Comparison of ENCODE assay signal across 15 cellular contexts in the genomic region with DNA sequence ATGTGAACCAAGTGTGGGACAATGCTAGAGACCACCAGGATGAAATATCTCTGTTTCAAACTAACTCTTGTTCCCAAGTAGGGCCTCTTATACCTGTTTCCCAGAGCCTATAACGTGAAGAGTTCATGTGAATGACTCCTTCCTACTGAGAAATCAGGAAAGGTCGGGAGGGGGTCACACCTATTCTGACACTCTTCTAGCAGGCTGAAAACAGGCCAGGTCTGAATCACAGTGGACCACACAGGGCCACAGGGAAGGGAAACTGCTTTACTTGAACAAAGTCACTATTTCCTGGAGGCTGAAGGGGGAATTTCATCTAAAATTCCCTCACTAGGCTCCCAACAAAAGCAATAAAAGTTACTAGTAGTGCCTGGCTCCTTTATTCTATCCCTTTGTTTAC.
A peak's percentile ranks its signal among the peaks of the same experiment; 100 is the strongest.
DNase-seq lines count a peak whose midpoint lies in the region; ATAC-seq and TF ChIP-seq lines count a peak whose summit lies in the region.
"Had no signal": no experiment of that assay in that cellular context is flagged by ENCODE, and none has a peak within 500 bp of the region (broad histone marks: within the 10 kb centered on the region; RNA-seq: fewer than 3 reads in every experiment).

No MANE protein-coding gene starts in this region.

- no peaks in the 10 kb centered on the region for H3F3A ChIP-seq in GM23338 (replicated peaks; ENCODE audit: low read depth)

- BruUV-seq in Calu3 (replicated peaks; lab: Mats Ljungman, UMichigan), result no TSS peak

- CTCF ChIA-PET in Calu3 (lab: Charles Lee), result no interaction called here
- CTCF ChIA-PET in activated naive CD4-positive, alpha-beta T cell treated with anti-CD3 and anti-CD28 coated beads for 36 hours (lab: Charles Lee), result no interaction called here

- H3K9me3 Mint-ChIP-seq in GM23338 (no peaks in the 10 kb centered on the region), mesothelial cell of epicardium (no peaks in the 10 kb centered on the region), Calu3 (ENCODE audit: low read depth, unreplicated experiment) (no peaks in the 10 kb centered on the region)
- no peaks in the 10 kb centered on the region for H3K9me3 Mint-ChIP-seq in activated naive CD4-positive, alpha-beta T cell treated with anti-CD3 and anti-CD28 coated beads for 36 hours
- H3K9me3 Mint-ChIP-seq: H9 had no signal

- DNase-seq in GM23338 (ENCODE audit: low spot score) (peak; percentile 17), mesothelial cell of epicardium (ENCODE audit: low spot score in 2 of 2, unreplicated experiment in 2 of 2) (no peak), stomach (no peak), HK-2 (ENCODE audit: unreplicated experiment) (no peak), Calu3 (no peak)
- no peak for DNase-seq in activated naive CD4-positive, alpha-beta T cell treated with anti-CD3 and anti-CD28 coated beads for 36 hours
- DNase-seq: AML-193, DMS79, GOT3, H9 had no signal

- H3K36me3 Mint-ChIP-seq in GM23338 (ENCODE audit: low read depth) (no peaks in the 10 kb centered on the region), mesothelial cell of epicardium (no peaks in the 10 kb centered on the region), Calu3 (ENCODE audit: insufficient read depth, unreplicated experiment) (no peaks in the 10 kb centered on the region)
- no peaks in the 10 kb centered on the region for H3K36me3 Mint-ChIP-seq in activated naive CD4-positive, alpha-beta T cell treated with anti-CD3 and anti-CD28 coated beads for 36 hours (ENCODE audit: low read depth)
- H3K36me3 Mint-ChIP-seq: IgD-negative memory B cell had no signal

- no peaks in the 10 kb centered on the region for H3K27me3 ChIP-seq in GM23338 (ENCODE audit: insufficient read depth)
- no peaks in the 10 kb centered on the region for H3K27me3 ChIP-seq in stomach
- H3K27me3 ChIP-seq: BLaER1 had no signal

- no peaks in the 10 kb centered on the region for H3K79me2 ChIP-seq in GM23338 (replicated peaks; ENCODE audit: insufficient read depth)

- H3K27ac ChIP-seq in GM23338 (ENCODE audit: low read depth), result no peak overlapping the region
- H3K27ac ChIP-seq in stomach, result peak overlapping the region in 3 of 5 donors; percentile 38 to 63 (median 50)
- H3K27ac ChIP-seq: 22Rv1, BLaER1 had no signal

- H3K4me3 Mint-ChIP-seq in GM23338 (no peak overlapping the region), mesothelial cell of epicardium (no peak overlapping the region), Calu3 (ENCODE audit: low read depth, unreplicated experiment) (no peak overlapping the region)
- no peak overlapping the region for H3K4me3 Mint-ChIP-seq in activated naive CD4-positive, alpha-beta T cell treated with anti-CD3 and anti-CD28 coated beads for 36 hours
- H3K4me3 Mint-ChIP-seq: H9, IgD-negative memory B cell had no signal

- H3K4me1 Mint-ChIP-seq in GM23338, result no peaks in the 10 kb centered on the region
- no peaks in the 10 kb centered on the region for H3K4me1 Mint-ChIP-seq in mesothelial cell of epicardium
- peaks cover 11% of the 10 kb centered on the region for H3K4me1 Mint-ChIP-seq in Calu3 (ENCODE audit: low read depth, unreplicated experiment)
- H3K4me1 Mint-ChIP-seq in activated naive CD4-positive, alpha-beta T cell treated with anti-CD3 and anti-CD28 coated beads for 36 hours (ENCODE audit: low read depth), result no peaks in the 10 kb centered on the region
- H3K4me1 Mint-ChIP-seq: IgD-negative memory B cell had no signal

- H3K9me2 ChIP-seq in GM23338 (ENCODE audit: insufficient read depth), result no peaks in the 10 kb centered on the region

- no peaks in the 10 kb centered on the region for H4K20me1 ChIP-seq in GM23338 (replicated peaks; ENCODE audit: insufficient read depth)
- H4K20me1 ChIP-seq: BLaER1 had no signal

- H3K4me1 ChIP-seq in GM23338 (ENCODE audit: insufficient read depth) (no peaks in the 10 kb centered on the region), stomach (peaks cover 6 to 32% (median 10%) of the 10 kb centered on the region in 4 donors)

- H3K36me3 ChIP-seq in GM23338 (ENCODE audit: insufficient read depth), result no peaks in the 10 kb centered on the region
- H3K36me3 ChIP-seq in stomach, result no peaks in the 10 kb centered on the region
- H3K36me3 ChIP-seq: BLaER1 had no signal

- TF ChIP-seq EP300 in stomach (IDR thresholded peaks at IDR 0.05), result no peak

- 28 to 58% (median 34%) methylated on average over 2 of the region's 2 CpGs for WGBS in stomach, 5 donors

- H3K27me3 Mint-ChIP-seq in GM23338 (ENCODE audit: insufficient read depth, low read depth, poor library complexity) (no peaks in the 10 kb centered on the region), mesothelial cell of epicardium (ENCODE audit: low read depth) (no peaks in the 10 kb centered on the region), Calu3 (ENCODE audit: unreplicated experiment) (no peaks in the 10 kb centered on the region)
- no peaks in the 10 kb centered on the region for H3K27me3 Mint-ChIP-seq in activated naive CD4-positive, alpha-beta T cell treated with anti-CD3 and anti-CD28 coated beads for 36 hours (ENCODE audit: low read depth)
- H3K27me3 Mint-ChIP-seq: IgD-negative memory B cell had no signal

- H3K27ac Mint-ChIP-seq in GM23338 (no peak overlapping the region), mesothelial cell of epicardium (no peak overlapping the region), Calu3 (ENCODE audit: unreplicated experiment) (no peak overlapping the region)
- H3K27ac Mint-ChIP-seq in activated naive CD4-positive, alpha-beta T cell treated with anti-CD3 and anti-CD28 coated beads for 36 hours, result no peak overlapping the region
- H3K27ac Mint-ChIP-seq: H9, IgD-negative memory B cell had no signal

- intact Hi-C loops in stomach (cut with DNase I; ENCODE audit: low total_unique reads) (no loop called here), Calu3 (cut with micrococcal nuclease; ENCODE audit: unreplicated experiment) (no loop called here)
- intact Hi-C loops in activated naive CD4-positive, alpha-beta T cell treated with anti-CD3 and anti-CD28 coated beads for 36 hours (cut with micrococcal nuclease), result no loop called here

- no peak overlapping the region for H2AFZ ChIP-seq in GM23338

- no peak overlapping the region for H3K4me2 ChIP-seq in GM23338
- H3K4me2 ChIP-seq: BLaER1 had no signal

- TF ChIP-seq POLR2A in stomach (IDR thresholded peaks at IDR 0.05), result no peak

- TF ChIP-seq CTCF in GM23338 (conservative IDR thresholded peaks at IDR 0.05; ENCODE audit: low read depth in 2 of 2), result no peak
- TF ChIP-seq CTCF in mesothelial cell of epicardium (IDR thresholded peaks at IDR 0.05; ENCODE audit: unreplicated experiment), result peak; percentile 14
- no peak for TF ChIP-seq CTCF in stomach (IDR thresholded peaks at IDR 0.05)
- no peak for TF ChIP-seq CTCF in Calu3 (IDR thresholded peaks at IDR 0.05; ENCODE audit: unreplicated experiment)

- no peaks in the 10 kb centered on the region for H3K9me3 ChIP-seq in stomach

- no peak overlapping the region for H3K4me3 ChIP-seq in GM23338
- no peak overlapping the region for H3K4me3 ChIP-seq in stomach
- H3K4me3 ChIP-seq: BLaER1, GM12878 had no signal

- ATAC-seq in GM23338 (peak; percentile 36; the same call in 1 of the 3 replicates), esophagus mucosa (peak; percentile 48)
- ATAC-seq: GM12878 had no signal

TF ChIP-seq in GM23338, 12 proteins besides CTCF, POLR2A, EP300 and RAD21 (continues in another document):
- TF ChIP-seq, protein P1, sequence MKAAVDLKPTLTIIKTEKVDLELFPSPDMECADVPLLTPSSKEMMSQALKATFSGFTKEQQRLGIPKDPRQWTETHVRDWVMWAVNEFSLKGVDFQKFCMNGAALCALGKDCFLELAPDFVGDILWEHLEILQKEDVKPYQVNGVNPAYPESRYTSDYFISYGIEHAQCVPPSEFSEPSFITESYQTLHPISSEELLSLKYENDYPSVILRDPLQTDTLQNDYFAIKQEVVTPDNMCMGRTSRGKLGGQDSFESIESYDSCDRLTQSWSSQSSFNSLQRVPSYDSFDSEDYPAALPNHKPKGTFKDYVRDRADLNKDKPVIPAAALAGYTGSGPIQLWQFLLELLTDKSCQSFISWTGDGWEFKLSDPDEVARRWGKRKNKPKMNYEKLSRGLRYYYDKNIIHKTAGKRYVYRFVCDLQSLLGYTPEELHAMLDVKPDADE (IDR thresholded peaks at IDR 0.05), result no peak
- TF ChIP-seq EZH2phosphoT487 (IDR thresholded peaks at IDR 0.05; ENCODE audit: unreplicated experiment) (no peak), ZNF331 (CRISPR knock-in tag; IDR thresholded peaks at IDR 0.05; ENCODE audit: low read depth) (no peak), NANOG (IDR thresholded peaks at IDR 0.05; ENCODE audit: borderline replicate concordance) (no peak), CREB1 (CRISPR knock-in tag; IDR thresholded peaks at IDR 0.05; ENCODE audit: low read depth) (no peak), JUNB (IDR thresholded peaks at IDR 0.05; ENCODE audit: unreplicated experiment) (no peak), STAT1 (IDR thresholded peaks at IDR 0.05; ENCODE audit: unreplicated experiment) (no peak), POLR2AphosphoS5 (IDR thresholded peaks at IDR 0.05; ENCODE audit: low read depth) (no peak), EZH2 (IDR thresholded peaks at IDR 0.05; ENCODE audit: low read depth, unreplicated experiment) (no peak)
- TF ChIP-seq, protein P2, sequence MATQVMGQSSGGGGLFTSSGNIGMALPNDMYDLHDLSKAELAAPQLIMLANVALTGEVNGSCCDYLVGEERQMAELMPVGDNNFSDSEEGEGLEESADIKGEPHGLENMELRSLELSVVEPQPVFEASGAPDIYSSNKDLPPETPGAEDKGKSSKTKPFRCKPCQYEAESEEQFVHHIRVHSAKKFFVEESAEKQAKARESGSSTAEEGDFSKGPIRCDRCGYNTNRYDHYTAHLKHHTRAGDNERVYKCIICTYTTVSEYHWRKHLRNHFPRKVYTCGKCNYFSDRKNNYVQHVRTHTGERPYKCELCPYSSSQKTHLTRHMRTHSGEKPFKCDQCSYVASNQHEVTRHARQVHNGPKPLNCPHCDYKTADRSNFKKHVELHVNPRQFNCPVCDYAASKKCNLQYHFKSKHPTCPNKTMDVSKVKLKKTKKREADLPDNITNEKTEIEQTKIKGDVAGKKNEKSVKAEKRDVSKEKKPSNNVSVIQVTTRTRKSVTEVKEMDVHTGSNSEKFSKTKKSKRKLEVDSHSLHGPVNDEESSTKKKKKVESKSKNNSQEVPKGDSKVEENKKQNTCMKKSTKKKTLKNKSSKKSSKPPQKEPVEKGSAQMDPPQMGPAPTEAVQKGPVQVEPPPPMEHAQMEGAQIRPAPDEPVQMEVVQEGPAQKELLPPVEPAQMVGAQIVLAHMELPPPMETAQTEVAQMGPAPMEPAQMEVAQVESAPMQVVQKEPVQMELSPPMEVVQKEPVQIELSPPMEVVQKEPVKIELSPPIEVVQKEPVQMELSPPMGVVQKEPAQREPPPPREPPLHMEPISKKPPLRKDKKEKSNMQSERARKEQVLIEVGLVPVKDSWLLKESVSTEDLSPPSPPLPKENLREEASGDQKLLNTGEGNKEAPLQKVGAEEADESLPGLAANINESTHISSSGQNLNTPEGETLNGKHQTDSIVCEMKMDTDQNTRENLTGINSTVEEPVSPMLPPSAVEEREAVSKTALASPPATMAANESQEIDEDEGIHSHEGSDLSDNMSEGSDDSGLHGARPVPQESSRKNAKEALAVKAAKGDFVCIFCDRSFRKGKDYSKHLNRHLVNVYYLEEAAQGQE (IDR thresholded peaks at IDR 0.05; ENCODE audit: unreplicated experiment), result no peak
